In the genomic region with DNA sequence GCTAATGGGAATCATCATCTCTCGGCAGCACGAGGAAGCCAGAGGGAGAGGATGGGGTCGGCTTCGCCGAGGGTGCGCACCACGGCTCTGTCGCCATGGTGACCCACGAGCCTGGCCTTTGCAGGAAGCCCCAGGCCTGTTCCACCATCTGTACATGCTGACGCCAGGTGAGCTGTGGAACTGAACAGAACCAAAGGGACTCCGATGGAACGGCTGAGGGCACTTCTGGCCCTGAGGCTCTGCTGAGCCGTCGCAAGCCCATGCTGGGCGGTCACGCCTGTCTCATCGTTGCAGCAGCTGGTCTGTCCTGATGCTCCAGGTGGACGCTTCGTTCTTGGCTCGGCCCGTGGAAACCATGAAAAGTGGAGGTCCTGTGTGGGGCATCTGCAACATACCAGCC, we compare ENCODE assay signal across 27 cellular contexts.
"Had no signal": no experiment of that assay in that cellular context is flagged by ENCODE, and none has a peak within 500 bp of the region (broad histone marks: within the 10 kb centered on the region; RNA-seq: fewer than 3 reads in every experiment).

No MANE protein-coding gene starts in this region.

- H3K4me2 ChIP-seq: hepatocyte had no signal

- H3K4me3 ChIP-seq: colonic mucosa, gastrocnemius medialis, heart left ventricle, hepatocyte, left lung, prostate gland, right atrium auricular region, sigmoid colon, stomach, thyroid gland, vagina had no signal

- H3K27ac ChIP-seq: colonic mucosa, epithelial cell of prostate, gastrocnemius medialis, heart left ventricle, hepatocyte, left lung, neutrophil, parathyroid adenoma, prostate gland, right atrium auricular region, sigmoid colon, stomach, thyroid gland, vagina had no signal

- ATAC-seq: esophagus mucosa; gastrocnemius medialis; heart left ventricle; left lung; naive thymus-derived CD8-positive, alpha-beta T cell; stimulated activated effector memory CD8-positive, alpha-beta T cell treated with anti-CD3 and anti-CD28 coated beads, Interleukin-12 subunit alpha, Interleukin-12 subunit beta, amount 100 ng/mL, for 72 hours had no signal

- H3K27me3 ChIP-seq: colonic mucosa, gastrocnemius medialis, heart left ventricle, hepatocyte, left lung, right atrium auricular region, sigmoid colon, stomach, thyroid gland, vagina had no signal

- DNase-seq: colonic mucosa; effector CD8-positive, alpha-beta T cell; endodermal cell; foreskin fibroblast; gastrocnemius medialis; heart left ventricle; kidney; left lung; mesendoderm; midbrain; naive thymus-derived CD8-positive, alpha-beta T cell; nephron progenitor cell; sigmoid colon; stimulated activated CD4-positive, alpha-beta T cell treated with anti-CD3 and anti-CD28 coated beads, Interleukin-2, amount 100 ng/mL, for 24 hours; stimulated activated CD4-positive, alpha-beta T cell treated with anti-CD3 and anti-CD28 coated beads, Interleukin-4, amount 100 ng/mL, for 24 hours; stimulated activated naive CD4-positive, alpha-beta T cell treated with Interleukin-2 at 50 U/mL for 16 hours; stomach; thyroid gland had no signal

- H3K9me3 ChIP-seq: colonic mucosa, gastrocnemius medialis, heart left ventricle, left lung, neutrophil, prostate gland, right atrium auricular region, sigmoid colon, stomach, thyroid gland, vagina had no signal

- H3K36me3 ChIP-seq: colonic mucosa, gastrocnemius medialis, heart left ventricle, left lung, neutrophil, prostate gland, right atrium auricular region, sigmoid colon, stomach, thyroid gland, vagina had no signal

- H3K9ac ChIP-seq: parathyroid adenoma had no signal

- H3K4me1 ChIP-seq: parathyroid adenoma had no signal

- H2AFZ ChIP-seq: hepatocyte, parathyroid adenoma had no signal
